In the genomic region with DNA sequence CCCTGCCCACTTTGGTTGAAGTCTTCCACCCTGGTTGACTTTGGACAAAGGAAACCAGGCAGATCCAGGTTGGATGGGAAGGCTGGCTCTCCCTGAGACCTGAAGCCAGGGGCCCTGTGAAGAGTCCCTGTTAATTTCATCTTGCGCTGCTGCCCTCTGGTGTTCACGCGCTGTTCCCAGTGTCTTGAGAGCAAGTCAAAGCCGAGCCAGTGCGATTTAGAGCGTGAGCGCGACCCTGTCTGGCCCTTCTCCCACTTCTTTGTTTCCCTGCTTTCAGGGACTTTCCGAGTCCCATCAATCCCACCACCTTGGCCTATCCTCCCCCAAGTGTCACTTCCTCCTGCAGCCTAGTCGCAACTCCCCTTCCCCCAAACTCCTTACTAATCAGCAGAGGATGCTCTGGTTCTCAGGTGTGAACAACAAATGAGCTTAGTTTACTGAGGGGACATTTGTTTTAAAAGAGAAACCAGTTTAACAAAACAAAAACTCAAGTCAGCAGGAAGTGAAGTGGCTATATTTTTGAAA, we compare ENCODE assay signal across 8 cellular contexts. TPM values are rescaled to one million over a fixed set of nuclear protein-coding genes. Genes with fewer than 3 reads are reported as not detected.
A peak's percentile ranks its signal among the peaks of the same experiment; 100 is the strongest.
DNase-seq lines count a peak whose midpoint lies in the region; ATAC-seq and TF ChIP-seq lines count a peak whose summit lies in the region.

No MANE protein-coding gene starts in this region.

- peak overlapping the region; percentile 46 for H3K4me3 ChIP-seq in CD8-positive, alpha-beta memory T cell (ENCODE audit: low read length)
- H3K4me3 ChIP-seq in GM23338 (no peak overlapping the region), OCI-LY1 (ENCODE audit: low read depth, low read length, poor library complexity, severe bottlenecking) (peak overlapping the region; percentile 60), retinal pigment epithelial cell (ENCODE audit: low read length) (no peak overlapping the region)

- CTCF ChIA-PET in CD8-positive, alpha-beta memory T cell (lab: Charles Lee): interaction anchor here (0.6 to 9.4 kb wide), 40 partner anchors 9 to 253 kb away, joined by 3 to 120 read pairs (median 8); a partner anchor contains a TSS
- CTCF ChIA-PET in activated naive CD4-positive, alpha-beta T cell treated with anti-CD3 and anti-CD28 coated beads for 36 hours (lab: Charles Lee): interaction anchor here (0.6 to 3.6 kb wide), 45 partner anchors 9 to 254 kb away, joined by 3 to 36 read pairs (median 4); a partner anchor contains a TSS

- peak; percentile 84 to 93 (median 87) for DNase-seq in CD8-positive, alpha-beta memory T cell
- DNase-seq in GM23338 (ENCODE audit: low spot score) (peak; percentile 98), cardiac septum (ENCODE audit: low spot score) (peak; percentile 93), retinal pigment epithelial cell (ENCODE audit: low read depth) (no peak), GDM1 (lab: John Stamatoyannopoulos, UW) (no peak), NK-92 (lab: John Stamatoyannopoulos, UW; ENCODE audit: unreplicated experiment) (no peak)
- DNase-seq in activated naive CD4-positive, alpha-beta T cell treated with anti-CD3 and anti-CD28 coated beads for 36 hours: peak; percentile 97

- no peaks in the 10 kb centered on the region for H3K79me2 ChIP-seq in GM23338 (replicated peaks; ENCODE audit: insufficient read depth)
- H3K79me2 ChIP-seq in OCI-LY1 (ENCODE audit: insufficient read depth, low read length): no peaks in the 10 kb centered on the region

- intact Hi-C loops in activated naive CD4-positive, alpha-beta T cell treated with anti-CD3 and anti-CD28 coated beads for 36 hours (cut with micrococcal nuclease): loop anchor here (1.0 to 10.0 kb wide), 13 partner anchors 16 to 1125 kb away; a partner anchor contains a TSS
- intact Hi-C loops in cardiac septum (cut with DNase I): loop anchor here (5.0 kb wide), 2 partner anchors 157 to 252 kb away; a partner anchor contains a TSS

- peak overlapping the region; percentile 62 for H3K27ac ChIP-seq in CD8-positive, alpha-beta memory T cell (ENCODE audit: low read depth, low read length)
- H3K27ac ChIP-seq in GM23338 (ENCODE audit: low read depth): peak overlapping the region; percentile 93
- H3K27ac ChIP-seq in OCI-LY1 (ENCODE audit: low read depth, low read length, poor library complexity, severe bottlenecking): peak overlapping the region; percentile 100

- H3K4me1 ChIP-seq in CD8-positive, alpha-beta memory T cell (ENCODE audit: insufficient read depth, low read length): peaks cover 79% of the 10 kb centered on the region
- H3K4me1 ChIP-seq in GM23338 (ENCODE audit: insufficient read depth) (peaks cover 35% of the 10 kb centered on the region), OCI-LY1 (ENCODE audit: insufficient read depth, low read length, severe bottlenecking) (peaks cover 91% of the 10 kb centered on the region)

- no peaks in the 10 kb centered on the region for H3K27me3 ChIP-seq in CD8-positive, alpha-beta memory T cell (ENCODE audit: insufficient read depth, low read length, poor library complexity, severe bottlenecking)
- H3K27me3 ChIP-seq in GM23338 (ENCODE audit: insufficient read depth) (no peaks in the 10 kb centered on the region), OCI-LY1 (ENCODE audit: insufficient read depth, low read length) (no peaks in the 10 kb centered on the region)

- peak overlapping the region; percentile 94 to 99 (median 98) for H3K27ac Mint-ChIP-seq in CD8-positive, alpha-beta memory T cell
- peak overlapping the region; percentile 91 for H3K27ac Mint-ChIP-seq in GM23338
- peak overlapping the region; percentile 97 for H3K27ac Mint-ChIP-seq in activated naive CD4-positive, alpha-beta T cell treated with anti-CD3 and anti-CD28 coated beads for 36 hours

- peak overlapping the region; percentile 71 to 88 (median 81) for H3K4me3 Mint-ChIP-seq in CD8-positive, alpha-beta memory T cell
- peak overlapping the region; percentile 35 for H3K4me3 Mint-ChIP-seq in GM23338
- peak overlapping the region; percentile 71 for H3K4me3 Mint-ChIP-seq in activated naive CD4-positive, alpha-beta T cell treated with anti-CD3 and anti-CD28 coated beads for 36 hours

- H3K36me3 Mint-ChIP-seq in CD8-positive, alpha-beta memory T cell: no peaks in the 10 kb centered on the region
- peaks cover 9% of the 10 kb centered on the region for H3K36me3 Mint-ChIP-seq in GM23338 (ENCODE audit: low read depth)
- peaks cover 4% of the 10 kb centered on the region for H3K36me3 Mint-ChIP-seq in activated naive CD4-positive, alpha-beta T cell treated with anti-CD3 and anti-CD28 coated beads for 36 hours (ENCODE audit: low read depth)

- peak overlapping the region; percentile 87 for H3K9ac ChIP-seq in OCI-LY1 (ENCODE audit: low read length)

- TF ChIP-seq CTCF in GM23338 (conservative IDR thresholded peaks at IDR 0.05; ENCODE audit: low read depth in 2 of 2) (peak; percentile 83 to 95), OCI-LY1 (IDR thresholded peaks at IDR 0.05; ENCODE audit: low read length) (peak; percentile 93), retinal pigment epithelial cell (conservative IDR thresholded peaks at IDR 0.05; ENCODE audit: low read depth, low read length) (peak; percentile 90)

- peaks cover 57 to 85% (median 64%) of the 10 kb centered on the region in 3 donors for H3K4me1 Mint-ChIP-seq in CD8-positive, alpha-beta memory T cell
- H3K4me1 Mint-ChIP-seq in GM23338: peaks cover 45% of the 10 kb centered on the region
- H3K4me1 Mint-ChIP-seq in activated naive CD4-positive, alpha-beta T cell treated with anti-CD3 and anti-CD28 coated beads for 36 hours (ENCODE audit: low read depth): peaks cover 89% of the 10 kb centered on the region

- H3K9me2 ChIP-seq in GM23338 (ENCODE audit: insufficient read depth) (no peaks in the 10 kb centered on the region), OCI-LY1 (ENCODE audit: low read depth, low read length) (no peaks in the 10 kb centered on the region)

- ATAC-seq in GM23338: peak; percentile 95

- no peaks in the 10 kb centered on the region for H4K20me1 ChIP-seq in GM23338 (replicated peaks; ENCODE audit: insufficient read depth)
- H4K20me1 ChIP-seq in OCI-LY1 (ENCODE audit: insufficient read depth, low read length): no peaks in the 10 kb centered on the region

- H3K36me3 ChIP-seq in CD8-positive, alpha-beta memory T cell (ENCODE audit: insufficient read depth, low read length): no peaks in the 10 kb centered on the region
- no peaks in the 10 kb centered on the region for H3K36me3 ChIP-seq in GM23338 (ENCODE audit: insufficient read depth)
- H3K36me3 ChIP-seq in OCI-LY1 (ENCODE audit: insufficient read depth, low read length): peaks cover 5% of the 10 kb centered on the region; the same call in 1 of the 2 replicates

- no peaks in the 10 kb centered on the region for H3K9me3 Mint-ChIP-seq in CD8-positive, alpha-beta memory T cell
- peaks cover 9% of the 10 kb centered on the region for H3K9me3 Mint-ChIP-seq in GM23338
- H3K9me3 Mint-ChIP-seq in activated naive CD4-positive, alpha-beta T cell treated with anti-CD3 and anti-CD28 coated beads for 36 hours: peaks cover 5% of the 10 kb centered on the region

- POLR2A ChIA-PET in CD8-positive, alpha-beta memory T cell (lab: Charles Lee): interaction anchor here (0.5 to 2.4 kb wide), 13 partner anchors 8 to 253 kb away, joined by 3 to 15 read pairs (median 5); a partner anchor contains a TSS

- H2AFZ ChIP-seq in GM23338 (no peak overlapping the region), OCI-LY1 (ENCODE audit: low read length) (no peak overlapping the region)

- H3K4me2 ChIP-seq in GM23338 (peak overlapping the region; percentile 27), OCI-LY1 (ENCODE audit: low read length) (peak overlapping the region; percentile 86)

- no peaks in the 10 kb centered on the region for H3K9me3 ChIP-seq in CD8-positive, alpha-beta memory T cell (ENCODE audit: low read length)
- H3K9me3 ChIP-seq in OCI-LY1 (ENCODE audit: low read length): no peaks in the 10 kb centered on the region

- H3F3A ChIP-seq in GM23338 (replicated peaks; ENCODE audit: low read depth) (peaks cover 3% of the 10 kb centered on the region; the same call in 1 of the 2 replicates), OCI-LY1 (ENCODE audit: insufficient read depth, low read length) (peaks cover 23% of the 10 kb centered on the region)

- H3K27me3 Mint-ChIP-seq in CD8-positive, alpha-beta memory T cell: peaks cover 0 to 2% of the 10 kb centered on the region in 2 donors
- H3K27me3 Mint-ChIP-seq in GM23338 (ENCODE audit: insufficient read depth, low read depth, poor library complexity): peaks cover 15% of the 10 kb centered on the region
- H3K27me3 Mint-ChIP-seq in activated naive CD4-positive, alpha-beta T cell treated with anti-CD3 and anti-CD28 coated beads for 36 hours (ENCODE audit: low read depth): no peaks in the 10 kb centered on the region

TF ChIP-seq in GM23338, 12 proteins besides CTCF, POLR2A, EP300 and RAD21 (continues in another document):
- TF ChIP-seq, protein P1, sequence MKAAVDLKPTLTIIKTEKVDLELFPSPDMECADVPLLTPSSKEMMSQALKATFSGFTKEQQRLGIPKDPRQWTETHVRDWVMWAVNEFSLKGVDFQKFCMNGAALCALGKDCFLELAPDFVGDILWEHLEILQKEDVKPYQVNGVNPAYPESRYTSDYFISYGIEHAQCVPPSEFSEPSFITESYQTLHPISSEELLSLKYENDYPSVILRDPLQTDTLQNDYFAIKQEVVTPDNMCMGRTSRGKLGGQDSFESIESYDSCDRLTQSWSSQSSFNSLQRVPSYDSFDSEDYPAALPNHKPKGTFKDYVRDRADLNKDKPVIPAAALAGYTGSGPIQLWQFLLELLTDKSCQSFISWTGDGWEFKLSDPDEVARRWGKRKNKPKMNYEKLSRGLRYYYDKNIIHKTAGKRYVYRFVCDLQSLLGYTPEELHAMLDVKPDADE (IDR thresholded peaks at IDR 0.05): peak; percentile 66; the same call in 1 of the 2 replicates
- TF ChIP-seq ZNF331 (CRISPR knock-in tag; IDR thresholded peaks at IDR 0.05; ENCODE audit: low read depth) (no peak), POLR2AphosphoS5 (IDR thresholded peaks at IDR 0.05; ENCODE audit: low read depth) (0 out of 2 replicates have a peak, but pooled peaks have one; percentile 31), CREB1 (CRISPR knock-in tag; IDR thresholded peaks at IDR 0.05; ENCODE audit: low read depth) (no peak), NANOG (IDR thresholded peaks at IDR 0.05; ENCODE audit: borderline replicate concordance) (peak; percentile 64; the same call in 1 of the 2 replicates)

RNA-seq across cellular contexts. Expression of a gene that starts 25.8 kb away (rescaled TPM):
- total RNA-seq in CD8-positive, alpha-beta memory T cell: under 1 TPM in 1 of 2 experiments, not detected in 1; 0.11 TPM
- polyA plus RNA-seq in CD8-positive, alpha-beta memory T cell: 0.14 TPM
- total RNA-seq in GM23338 (2014; rRNA removed; shearing (Covaris generic)): 0.78 and 5.7 TPM in 2 replicates
- 0.24 and 0.58 TPM in 2 replicates for polyA plus RNA-seq in GM23338 (2016; fragmentation: Nextera tagmentation; extraction: Ambion mirVana)
- not detected for total RNA-seq in activated naive CD4-positive, alpha-beta T cell treated with anti-CD3 and anti-CD28 coated beads for 36 hours
- total RNA-seq in cardiac septum: not detected

Comparison
In these comparisons a context has a peak if more than half of its experiments do, and no peak if none do; other contexts are left out.
1. DNase-seq: peak in CD8-positive, alpha-beta memory T cell (5 of 5), GM23338 (single experiment), activated naive CD4-positive, alpha-beta T cell treated with anti-CD3 and anti-CD28 coated beads for 36 hours (single experiment) and cardiac septum (single experiment); none in retinal pigment epithelial cell (single experiment), GDM1 (single experiment) and NK-92 (single experiment).
2. H3K4me3 ChIP-seq: peak in CD8-positive, alpha-beta memory T cell (single experiment) and OCI-LY1 (single experiment); none in GM23338 (single experiment) and retinal pigment epithelial cell (single experiment).
3. Peak in every context shown above with its lines, with median percentiles within 50 percentile points of each other: H3K27ac ChIP-seq, H3K27ac Mint-ChIP-seq, H3K4me3 Mint-ChIP-seq and CTCF ChIP-seq.